Comparison of ENCODE assay signal across 17 cellular contexts in genomic region chr2:224217962-224218347, GRCh38.
DNase-seq lines count a peak whose midpoint lies in the region; ATAC-seq and TF ChIP-seq lines count a peak whose summit lies in the region.
"Had no signal": no experiment of that assay in that cellular context is flagged by ENCODE, and none has a peak within 500 bp of the region (broad histone marks: within the 10 kb centered on the region; RNA-seq: fewer than 3 reads in every experiment).

No MANE protein-coding gene starts in this region.

- no peak overlapping the region for H3K9ac ChIP-seq in IMR-90 (ENCODE audit: low read depth, low read length)
- H3K9ac ChIP-seq: BLaER1 treated with 17β-estradiol and CSF1 and Interleukin-3, amounts not matched to agents 10 nM and 100 nM had no signal

- H3K36me3 ChIP-seq in IMR-90 (ENCODE audit: control insufficient read depth, insufficient read depth, low read length) (no peaks in the 10 kb centered on the region), uterus (no peaks in the 10 kb centered on the region)
- H3K36me3 ChIP-seq: ascending aorta; BLaER1 treated with 17β-estradiol and CSF1 and Interleukin-3, amounts not matched to agents 10 nM and 100 nM had no signal

- no TSS peak for BruUV-seq in IMR-90 (replicated peaks; lab: Mats Ljungman, UMichigan)

- no peak overlapping the region for H2AK9ac ChIP-seq in IMR-90 (replicated peaks; ENCODE audit: low read depth, low read length, poor library complexity)

- H2BK20ac ChIP-seq in IMR-90 (ENCODE audit: low read depth, low read length) = no peak overlapping the region

- no CpG with 5 or more reads among the region's 3 CpGs for WGBS in IMR-90 (ENCODE audit: extremely low coverage in 2 of 2, insufficient read length in 1 of 2), 2 experiments

- no peaks in the 10 kb centered on the region for H4K20me1 ChIP-seq in IMR-90 (ENCODE audit: insufficient read depth, low read length)
- H4K20me1 ChIP-seq: BLaER1 treated with 17β-estradiol and CSF1 and Interleukin-3, amounts not matched to agents 10 nM and 100 nM had no signal

- H3K4me1 ChIP-seq in IMR-90 (ENCODE audit: control insufficient read depth, insufficient read depth, low read length) (peaks cover 9% of the 10 kb centered on the region), uterus (no peaks in the 10 kb centered on the region)

- 0 out of 2 replicates have a peak, but pooled peaks cover 7% of the 10 kb centered on the region for H3K9me1 ChIP-seq in IMR-90 (ENCODE audit: insufficient read depth, low read length)

- H3K79me1 ChIP-seq in IMR-90 (ENCODE audit: low read depth in 1 of 2, low read length in 2 of 2) = no peaks in the 10 kb centered on the region

- H2BK15ac ChIP-seq in IMR-90 (ENCODE audit: low read depth, low read length) = no peak overlapping the region

- H3K56ac ChIP-seq in IMR-90 (ENCODE audit: extremely low read depth, insufficient read depth, low read length) = no peak overlapping the region

- no peak overlapping the region for H4K91ac ChIP-seq in IMR-90 (ENCODE audit: insufficient read depth, low read depth, low read length)

- in situ Hi-C loops in IMR-90 (cut with MboI; ENCODE audit: low sequenced_read_pairs) = no loop called here

- H3K27ac ChIP-seq in IMR-90 (ENCODE audit: insufficient read depth, low read length) (no peak overlapping the region), uterus (no peak overlapping the region)
- H3K27ac ChIP-seq: ascending aorta; BLaER1 treated with 17β-estradiol and CSF1 and Interleukin-3, amounts not matched to agents 10 nM and 100 nM had no signal

- H3K23ac ChIP-seq in IMR-90 (ENCODE audit: low read depth, low read length) = no peak overlapping the region

- intact Hi-C loops in IMR-90 (cut with micrococcal nuclease) (no loop called here), uterus (cut with DNase I; ENCODE audit: low total_unique reads) (no loop called here)

- H2AK5ac ChIP-seq in IMR-90 (ENCODE audit: low read depth, low read length) = no peak overlapping the region

- no peak overlapping the region for H2AFZ ChIP-seq in IMR-90 (replicated peaks; ENCODE audit: low read length, poor library complexity)

- no peak overlapping the region for H2BK120ac ChIP-seq in IMR-90 (ENCODE audit: low read depth, low read length)

- H3K27me3 ChIP-seq in IMR-90 (ENCODE audit: control insufficient read depth, insufficient read depth, low read length) (no peaks in the 10 kb centered on the region), uterus (no peaks in the 10 kb centered on the region)
- H3K27me3 ChIP-seq: ascending aorta; BLaER1 treated with 17β-estradiol and CSF1 and Interleukin-3, amounts not matched to agents 10 nM and 100 nM had no signal

- no peak overlapping the region for H4K8ac ChIP-seq in IMR-90 (ENCODE audit: low read depth in 2 of 2, low read length in 2 of 2)

- H3K4me3 ChIP-seq in AG09309 (ENCODE audit: control insufficient read depth, low read depth, low read length) = no peak overlapping the region
- H3K4me3 ChIP-seq in IMR-90 (ENCODE audit: insufficient read depth, low read depth, low read length) = no peak overlapping the region
- H3K4me3 ChIP-seq in cardiac fibroblast (replicated peaks in 1 of 2; ENCODE audit: low read depth in 2 of 2, low read length in 2 of 2) = no peak overlapping the region
- no peak overlapping the region for H3K4me3 ChIP-seq in uterus
- H3K4me3 ChIP-seq: ascending aorta; BLaER1 treated with 17β-estradiol and CSF1 and Interleukin-3, amounts not matched to agents 10 nM and 100 nM; GM12878 had no signal

- H3K18ac ChIP-seq in IMR-90 (ENCODE audit: low read depth, low read length) = no peak overlapping the region

- H3K4ac ChIP-seq in IMR-90 (ENCODE audit: low read depth, low read length) = no peak overlapping the region

- CTCF ChIA-PET in IMR-90 (lab: Yijun Ruan, JAX) = no interaction called here

- no peak overlapping the region for H4K5ac ChIP-seq in IMR-90 (ENCODE audit: low read depth, low read length)

- TF ChIP-seq RAD21 in IMR-90 (IDR thresholded peaks at IDR 0.05; ENCODE audit: low read length) = no peak

- H3K9me3 ChIP-seq in IMR-90 (ENCODE audit: control insufficient read depth, insufficient read depth, low read length) = peaks cover 10% of the 10 kb centered on the region
- H3K9me3 ChIP-seq in uterus = no peaks in the 10 kb centered on the region
- H3K9me3 ChIP-seq: ascending aorta had no signal

- no peak for TF ChIP-seq POLR2A in IMR-90 (IDR thresholded peaks at IDR 0.05; ENCODE audit: low read depth, low read length)
- no peak for TF ChIP-seq POLR2A in uterus (IDR thresholded peaks at IDR 0.05)

- no peak overlapping the region for H2BK5ac ChIP-seq in IMR-90 (ENCODE audit: low read depth, low read length, poor library complexity, severe bottlenecking)

- H3K14ac ChIP-seq in IMR-90 (replicated peaks; ENCODE audit: low read depth, low read length) = no peak overlapping the region

- TF ChIP-seq CTCF in AG09309 (IDR thresholded peaks at IDR 0.05; ENCODE audit: control insufficient read depth, insufficient read depth, low read depth, low read length, missing control alignments) (no peak), IMR-90 (conservative IDR thresholded peaks at IDR 0.05; ENCODE audit: low read depth, low read length) (no peak), cardiac fibroblast (IDR thresholded peaks at IDR 0.05; ENCODE audit: low read depth, low read length) (no peak), uterus (IDR thresholded peaks at IDR 0.05) (no peak)

- DNase-seq in AG09309 (ENCODE audit: low read depth) = peak; percentile 28
- peak; percentile 90 for DNase-seq in IMR-90
- peak; percentile 83 to 91 for DNase-seq in cardiac fibroblast (ENCODE audit: low read depth in 2 of 2)
- DNase-seq in iris pigment epithelial cell (ENCODE audit: low read depth) = peak; percentile 93
- DNase-seq in NCI-H2107 (lab: John Stamatoyannopoulos, UW) = no peak
- no peak for DNase-seq in effector CD4-positive, alpha-beta T cell
- no peak for DNase-seq in uterus
- no peak for DNase-seq in nucleus accumbens (lab: John Stamatoyannopoulos, UW)
- DNase-seq: activated CD4-positive, alpha-beta memory T cell treated with anti-CD3 and anti-CD28 coated beads for 36 hours; DND-41; effector memory CD4-positive, alpha-beta T cell; NCI-H1105 treated with DMSO at 0.1 percent for 48 hours; NCI-H2227 treated with DMSO at 0.1 percent for 48 hours had no signal

- no peak overlapping the region for H3K4me2 ChIP-seq in IMR-90 (ENCODE audit: low read depth, low read length)
- H3K4me2 ChIP-seq: BLaER1 treated with 17β-estradiol and CSF1 and Interleukin-3, amounts not matched to agents 10 nM and 100 nM had no signal

- POLR2A ChIA-PET in IMR-90 (lab: Charles Lee; ENCODE audit: unreplicated experiment) = no interaction called here

- ATAC-seq in IMR-90 (ENCODE audit: low read depth) = peak; percentile 46
- ATAC-seq: activated T-helper 17 cell treated with anti-CD3 and anti-CD28 coated beads, Interleukin-2, amount 50 U/mL, for 72 hours; GM12878 had no signal

- dilution Hi-C loops in IMR-90 (cut with HindIII; ENCODE audit: low sequenced_read_pairs, unreplicated experiment) = no loop called here

TF ChIP-seq in IMR-90, 13 proteins besides CTCF, POLR2A, EP300 and RAD21:
- TF ChIP-seq NFE2L2 (IDR thresholded peaks at IDR 0.05; ENCODE audit: low read depth, low read length) = no peak
- TF ChIP-seq MXI1 (IDR thresholded peaks at IDR 0.05; ENCODE audit: borderline replicate concordance, low read depth, low read length) = no peak
- TF ChIP-seq MAFK (IDR thresholded peaks at IDR 0.05; ENCODE audit: low read depth, low read length) = peak; percentile 51; the same call in 1 of the 2 replicates
- peak; percentile 28; the same call in 1 of the 2 replicates for TF ChIP-seq USF2 (IDR thresholded peaks at IDR 0.05; ENCODE audit: low read depth, low read length)
- TF ChIP-seq BHLHE40 (IDR thresholded peaks at IDR 0.05; ENCODE audit: low read depth, low read length) = peak; percentile 88
- TF ChIP-seq FOS (IDR thresholded peaks at IDR 0.05; ENCODE audit: low read depth, low read length) = peak; percentile 42; the same call in 1 of the 2 replicates
- TF ChIP-seq ELK1 (IDR thresholded peaks at IDR 0.05; ENCODE audit: borderline replicate concordance, low read depth, low read length) = no peak
- no peak for TF ChIP-seq CHD1 (IDR thresholded peaks at IDR 0.05; ENCODE audit: low read depth, low read length)

Comparison
In these comparisons a context has a peak if more than half of its experiments do, and no peak if none do; other contexts are left out.
1. DNase-seq: peak in AG09309 (single experiment), IMR-90 (single experiment), cardiac fibroblast (2 of 2) and iris pigment epithelial cell (single experiment); none in NCI-H2107 (single experiment), effector CD4-positive, alpha-beta T cell (single experiment), uterus (0 of 2) and nucleus accumbens (0 of 56).